Comparison of ENCODE assay signal across 20 cellular contexts in the genomic region with DNA sequence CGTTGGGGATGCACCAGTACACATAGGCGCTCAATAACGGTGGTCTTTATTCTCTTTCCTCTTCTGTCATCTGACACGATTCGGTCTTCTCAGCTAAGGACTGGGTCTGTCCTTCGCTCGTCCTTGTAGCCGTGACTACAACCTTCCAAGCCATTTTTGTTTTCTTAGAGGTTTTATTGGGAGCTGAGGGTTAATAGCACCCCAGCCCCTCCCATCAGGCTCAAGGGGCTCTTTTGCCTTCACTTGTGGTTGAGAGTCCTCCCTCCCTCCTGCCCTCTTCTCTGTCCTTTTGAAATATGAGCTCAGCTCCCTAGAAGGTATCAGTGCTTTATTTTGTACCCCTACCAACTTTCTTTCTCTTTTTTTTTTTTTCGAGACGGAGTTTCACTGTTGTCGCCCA. TPM values are rescaled to one million over a fixed set of nuclear protein-coding genes. Genes with fewer than 3 reads are reported as not detected.
A peak's percentile ranks its signal among the peaks of the same experiment; 100 is the strongest.
DNase-seq lines count a peak whose midpoint lies in the region; ATAC-seq and TF ChIP-seq lines count a peak whose summit lies in the region.
"Had no signal": no experiment of that assay in that cellular context is flagged by ENCODE, and none has a peak within 500 bp of the region (broad histone marks: within the 10 kb centered on the region; RNA-seq: fewer than 3 reads in every experiment).

No MANE protein-coding gene starts in this region.

- peak overlapping the region; percentile 37 for H3K27ac Mint-ChIP-seq in activated naive CD4-positive, alpha-beta T cell treated with anti-CD3 and anti-CD28 coated beads, Interleukin-2, amount 10 ng/mL, durations not matched to agents 7 days and 5 days
- no peak overlapping the region for H3K27ac Mint-ChIP-seq in T-helper 2 cell treated with Interferon-gamma antibody and Interleukin-4, amounts not matched to agents 5 μg/mL and 100 μg/mL, for 36 hours
- no peak overlapping the region for H3K27ac Mint-ChIP-seq in H9
- H3K27ac Mint-ChIP-seq: activated CD8-positive, alpha-beta T cell treated with anti-CD3 and anti-CD28 coated beads for 36 hours had no signal

- ATAC-seq in Panc1 (no peak), HG02798 (IDR thresholded peaks at IDR 0.05; ENCODE audit: poor library complexity, unreplicated experiment) (no peak)
- ATAC-seq: activated CD8-positive, alpha-beta T cell treated with anti-CD3 and anti-CD28 coated beads for 36 hours had no signal

- no peak overlapping the region for H2AK5ac ChIP-seq in H9 (ENCODE audit: insufficient read length, low read length)

- H3K56ac ChIP-seq in H9 (ENCODE audit: insufficient read length, low read depth, low read length): no peak overlapping the region

- in situ Hi-C loops in Panc1 (cut with HindIII; ENCODE audit: low pct_unique_long_range_greater_than_20kb, low sequenced_read_pairs): no loop called here

- no peak overlapping the region for H3K4ac ChIP-seq in H9 (ENCODE audit: low read depth, low read length)

- no peak overlapping the region for H4K8ac ChIP-seq in H9 (replicated peaks; ENCODE audit: insufficient read length, low read depth, low read length)

- CTCF ChIA-PET in activated naive CD4-positive, alpha-beta T cell treated with anti-CD3 and anti-CD28 coated beads, Interleukin-2, amount 10 ng/mL, durations not matched to agents 7 days and 5 days (lab: Charles Lee): interaction anchor here (1.0 kb wide), 1 partner anchor 46 kb away, joined by 3 read pairs; no protein-coding TSS in a partner anchor
- CTCF ChIA-PET in Panc1 (lab: Charles Lee): interaction anchor here (0.9 to 1.0 kb wide), 2 partner anchors 21 to 23 kb away, joined by 3 to 4 read pairs; no protein-coding TSS in a partner anchor

- TF ChIP-seq CTCF in Panc1 (IDR thresholded peaks at IDR 0.05): no peak
- TF ChIP-seq CTCF in H9 (conservative IDR thresholded peaks at IDR 0.05): no peak

- no peak overlapping the region for H3T11ph ChIP-seq in H9 (ENCODE audit: low read length)

- no peaks in the 10 kb centered on the region for H3K36me3 Mint-ChIP-seq in activated naive CD4-positive, alpha-beta T cell treated with anti-CD3 and anti-CD28 coated beads, Interleukin-2, amount 10 ng/mL, durations not matched to agents 7 days and 5 days
- no peaks in the 10 kb centered on the region for H3K36me3 Mint-ChIP-seq in T-helper 2 cell treated with Interferon-gamma antibody and Interleukin-4, amounts not matched to agents 5 μg/mL and 100 μg/mL, for 36 hours (ENCODE audit: low read depth)
- no peaks in the 10 kb centered on the region for H3K36me3 Mint-ChIP-seq in H9 (ENCODE audit: insufficient read depth in 1 of 3, low read depth in 3 of 3)
- H3K36me3 Mint-ChIP-seq: activated naive CD8-positive, alpha-beta T cell had no signal

- H3K79me1 ChIP-seq in H9 (ENCODE audit: insufficient read depth, low read depth, low read length, poor library complexity, severe bottlenecking): no peaks in the 10 kb centered on the region

- H3K4me3 ChIP-seq in Panc1 (ENCODE audit: low read depth in 2 of 2, low read length in 2 of 2): peak overlapping the region in 1 of 2 experiments; percentile 29; a peak in 2 of 4 replicates
- peak overlapping the region; percentile 8 for H3K4me3 ChIP-seq in skeletal muscle satellite cell (ENCODE audit: low read length)

- no peak overlapping the region for H2BK15ac ChIP-seq in H9 (ENCODE audit: low read depth, low read length)

- no peak overlapping the region for H3K18ac ChIP-seq in H9 (ENCODE audit: insufficient read length, low read depth, low read length)

- no peaks in the 10 kb centered on the region for H3K79me2 ChIP-seq in H9 (ENCODE audit: insufficient read depth, low read length)

- H2BK120ac ChIP-seq in H9 (ENCODE audit: low read depth, low read length, poor library complexity, severe bottlenecking): no peak overlapping the region

- no CpG with 5 or more reads among the region's 11 CpGs for WGBS in H9 (ENCODE audit: extremely low coverage, insufficient read length, low lambda C conversion rate)

- POLR2A ChIA-PET in Panc1 (lab: Charles Lee): interaction anchor here (0.5 kb wide), 2 partner anchors 10 to 19 kb away, joined by 3 read pairs; no protein-coding TSS in a partner anchor

- no peak overlapping the region for H3K4me3 Mint-ChIP-seq in activated naive CD4-positive, alpha-beta T cell treated with anti-CD3 and anti-CD28 coated beads, Interleukin-2, amount 10 ng/mL, durations not matched to agents 7 days and 5 days
- no peak overlapping the region for H3K4me3 Mint-ChIP-seq in T-helper 2 cell treated with Interferon-gamma antibody and Interleukin-4, amounts not matched to agents 5 μg/mL and 100 μg/mL, for 36 hours
- no peak overlapping the region for H3K4me3 Mint-ChIP-seq in H9
- H3K4me3 Mint-ChIP-seq: activated CD8-positive, alpha-beta T cell treated with anti-CD3 and anti-CD28 coated beads for 36 hours; activated naive CD8-positive, alpha-beta T cell; neural crest cell had no signal

- no peaks in the 10 kb centered on the region for H3K9me3 ChIP-seq in Panc1 (ENCODE audit: control insufficient read depth, insufficient read depth, low read depth, low read length)
- H3K9me3 ChIP-seq in skeletal muscle satellite cell (replicated peaks; ENCODE audit: low read length): no peaks in the 10 kb centered on the region
- H3K9me3 ChIP-seq in H9 (ENCODE audit: control insufficient read depth, low read depth, low read length): no peaks in the 10 kb centered on the region

- no peaks in the 10 kb centered on the region for H3K9me3 Mint-ChIP-seq in activated naive CD4-positive, alpha-beta T cell treated with anti-CD3 and anti-CD28 coated beads, Interleukin-2, amount 10 ng/mL, durations not matched to agents 7 days and 5 days
- no peaks in the 10 kb centered on the region for H3K9me3 Mint-ChIP-seq in T-helper 2 cell treated with Interferon-gamma antibody and Interleukin-4, amounts not matched to agents 5 μg/mL and 100 μg/mL, for 36 hours
- H3K9me3 Mint-ChIP-seq in H9: no peaks in the 10 kb centered on the region
- H3K9me3 Mint-ChIP-seq: activated CD8-positive, alpha-beta T cell treated with anti-CD3 and anti-CD28 coated beads for 36 hours; neural crest cell had no signal

- H3K9ac ChIP-seq in skeletal muscle satellite cell (ENCODE audit: low read depth, low read length) (peak overlapping the region; percentile 38), H9 (ENCODE audit: extremely low read depth, insufficient read length, low read length) (no peak overlapping the region)

- no peak overlapping the region for H3K23ac ChIP-seq in H9 (ENCODE audit: insufficient read length, low read depth, low read length)

- no peaks in the 10 kb centered on the region for H4K20me1 ChIP-seq in H9 (ENCODE audit: control insufficient read depth, insufficient read depth, insufficient read length)

- BruUV-seq in Panc1 (replicated peaks; lab: Mats Ljungman, UMichigan): no TSS peak

- H3K4me1 ChIP-seq in Panc1 (ENCODE audit: control insufficient read depth, insufficient read depth, low read length) (peaks cover 53% of the 10 kb centered on the region), skeletal muscle satellite cell (ENCODE audit: control insufficient read depth, insufficient read depth, low read length) (peaks cover 47% of the 10 kb centered on the region), H9 (ENCODE audit: insufficient read depth, low read length) (0 out of 2 replicates have a peak, but pooled peaks cover 4% of the 10 kb centered on the region)

- no peak overlapping the region for H2BK5ac ChIP-seq in H9 (ENCODE audit: insufficient read length, low read length)

- no peak overlapping the region for H3K14ac ChIP-seq in H9 (ENCODE audit: insufficient read depth, low read length)

- no peak overlapping the region for H2BK20ac ChIP-seq in H9 (ENCODE audit: low read depth, low read length, poor library complexity, severe bottlenecking)

- no peaks in the 10 kb centered on the region for H3K36me3 ChIP-seq in Panc1 (ENCODE audit: control insufficient read depth, insufficient read depth, low read length)
- no peaks in the 10 kb centered on the region for H3K36me3 ChIP-seq in skeletal muscle satellite cell (ENCODE audit: insufficient read depth, low read length)

- no peaks in the 10 kb centered on the region for H3K23me2 ChIP-seq in H9 (ENCODE audit: insufficient read length, low read depth, low read length, poor library complexity, severe bottlenecking)

- H2BK12ac ChIP-seq in H9 (ENCODE audit: insufficient read length, low read depth, low read length): no peak overlapping the region

- H3K27me3 ChIP-seq in Panc1 (ENCODE audit: control insufficient read depth, insufficient read depth, low read length): no peaks in the 10 kb centered on the region
- no peaks in the 10 kb centered on the region for H3K27me3 ChIP-seq in skeletal muscle satellite cell (ENCODE audit: control insufficient read depth, insufficient read depth, low read length)
- no peaks in the 10 kb centered on the region for H3K27me3 ChIP-seq in H9 (ENCODE audit: insufficient read depth, low read length)

- peak overlapping the region; percentile 48 for H3K4me2 ChIP-seq in skeletal muscle satellite cell (ENCODE audit: low read length)
- H3K4me2 ChIP-seq in H9 (ENCODE audit: insufficient read depth, insufficient read length, low read length): no peak overlapping the region

- H3K4me1 Mint-ChIP-seq in activated naive CD4-positive, alpha-beta T cell treated with anti-CD3 and anti-CD28 coated beads, Interleukin-2, amount 10 ng/mL, durations not matched to agents 7 days and 5 days: peaks cover 55% of the 10 kb centered on the region
- peaks cover 24% of the 10 kb centered on the region for H3K4me1 Mint-ChIP-seq in T-helper 2 cell treated with Interferon-gamma antibody and Interleukin-4, amounts not matched to agents 5 μg/mL and 100 μg/mL, for 36 hours (ENCODE audit: low read depth)
- H3K4me1 Mint-ChIP-seq in H9: peaks cover 9 to 16% of the 10 kb centered on the region in 2 experiments

- H3K27ac ChIP-seq in Panc1 (ENCODE audit: low read length) (peak overlapping the region; percentile 79), epithelial cell of prostate (peak overlapping the region; percentile 70), H9 (ENCODE audit: insufficient read length, low read depth, low read length) (no peak overlapping the region)

- H3K27me3 Mint-ChIP-seq in activated naive CD4-positive, alpha-beta T cell treated with anti-CD3 and anti-CD28 coated beads, Interleukin-2, amount 10 ng/mL, durations not matched to agents 7 days and 5 days: peaks cover 36% of the 10 kb centered on the region
- no peaks in the 10 kb centered on the region for H3K27me3 Mint-ChIP-seq in T-helper 2 cell treated with Interferon-gamma antibody and Interleukin-4, amounts not matched to agents 5 μg/mL and 100 μg/mL, for 36 hours (ENCODE audit: low read depth)
- H3K27me3 Mint-ChIP-seq in H9 (ENCODE audit: low read depth): peaks cover 9% of the 10 kb centered on the region
- H3K27me3 Mint-ChIP-seq: activated CD8-positive, alpha-beta T cell treated with anti-CD3 and anti-CD28 coated beads for 36 hours; activated naive CD8-positive, alpha-beta T cell had no signal

- H2AFZ ChIP-seq in H9 (ENCODE audit: low read length): no peak overlapping the region

- DNase-seq in activated naive CD4-positive, alpha-beta T cell treated with anti-CD3 and anti-CD28 coated beads, Interleukin-2, amount 10 ng/mL, durations not matched to agents 7 days and 5 days: no peak
- DNase-seq in activated naive CD4-positive, alpha-beta T cell (lab: John Stamatoyannopoulos, UW): no peak
- DNase-seq in Panc1 (ENCODE audit: low read depth, low spot score): no peak
- DNase-seq in epithelial cell of prostate (ENCODE audit: low read depth, low spot score): no peak
- DNase-seq in T-helper 2 cell treated with Interferon-gamma antibody and Interleukin-4, amounts not matched to agents 5 μg/mL and 100 μg/mL, for 36 hours (ENCODE audit: low spot score): no peak
- DNase-seq in H9: no peak
- DNase-seq: activated CD8-positive, alpha-beta T cell treated with anti-CD3 and anti-CD28 coated beads for 36 hours; activated T-cell treated with anti-CD3 and anti-CD28 coated beads, Interleukin-2, amount 50 U/mL, for 1 hour; DMS53; foreskin melanocyte; hippocampal formation; MV-4-11; NCI-H2029; NCI-H510A; SHP77; stimulated activated CD4-positive, alpha-beta T cell treated with anti-CD3 and anti-CD28 coated beads, Interleukin-12 subunit alpha, Interleukin-12 subunit beta, amount 100 ng/mL, for 4 hours had no signal

- no peak overlapping the region for H4K91ac ChIP-seq in H9 (ENCODE audit: insufficient read length, low read depth, low read length)

- intact Hi-C loops in Panc1 (cut with micrococcal nuclease; ENCODE audit: unreplicated experiment): no loop called here

- H4K5ac ChIP-seq in H9 (ENCODE audit: insufficient read length, low read depth, low read length): no peak overlapping the region

RNA-seq across cellular contexts. Expression of a gene that starts 24.7 kb away (rescaled TPM):
- total RNA-seq in Panc1 (2021; ENCODE audit: unreplicated experiment) (53.1 TPM), H9 (2021) (9.5 and 9.6 TPM in 2 replicates)
- polyA plus RNA-seq in Panc1 (2012; ENCODE audit: insufficient read length): 30.5 TPM
- 52.0 and 93.5 TPM in 2 replicates for total RNA-seq in skeletal muscle satellite cell (2012; rRNA removed)

RNA-seq across cellular contexts. Expression of a gene that starts 43.3 kb away (rescaled TPM):
- total RNA-seq in Panc1 (2021; ENCODE audit: unreplicated experiment) (47.5 TPM), H9 (2021) (41.8 and 45.7 TPM in 2 replicates)
- polyA plus RNA-seq in Panc1 (2012; ENCODE audit: insufficient read length): 40.3 TPM
- total RNA-seq in skeletal muscle satellite cell (2012; rRNA removed): 24.6 and 25.8 TPM in 2 replicates
